1 cellular context compared by ENCODE assay signal in the genomic region with DNA sequence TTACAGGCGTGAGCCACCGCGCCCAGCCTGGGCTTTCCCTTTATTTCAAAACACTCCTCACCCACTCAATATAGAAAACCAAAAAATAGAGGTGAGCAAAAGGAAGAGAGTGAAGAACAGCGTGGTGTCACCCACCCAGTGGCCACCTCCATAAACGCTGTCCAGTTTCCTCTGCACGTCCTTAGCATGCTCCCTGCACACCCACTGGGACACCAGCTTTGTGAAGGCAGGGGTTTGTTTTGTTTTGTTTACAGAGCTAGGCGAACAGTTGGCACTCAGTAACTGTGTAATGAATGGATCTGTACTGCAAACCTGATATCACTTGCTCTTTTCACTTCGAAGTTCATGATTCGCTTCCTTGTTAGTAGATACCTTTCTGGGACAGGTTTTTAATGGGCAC.
TF ChIP-seq lines count a peak whose summit lies in the region.

No MANE protein-coding gene starts in this region.

TF ChIP-seq in K562, 482 proteins besides CTCF, POLR2A, EP300 and RAD21 (continued from another document):
- TF ChIP-seq ZNF592 (IDR thresholded peaks at IDR 0.05): peak; percentile 76
- 0 out of 2 replicates have a peak, but pooled peaks have one; percentile 19 for TF ChIP-seq ZNF197 (CRISPR knock-in tag; IDR thresholded peaks at IDR 0.05; ENCODE audit: low read depth)
- no peak for TF ChIP-seq E2F8 (IDR thresholded peaks at IDR 0.05; ENCODE audit: low read depth, partially characterized antibody)
- no peak for TF ChIP-seq MTA1 (IDR thresholded peaks at IDR 0.05; ENCODE audit: borderline replicate concordance)
- 0 out of 2 replicates have a peak, but pooled peaks have one; percentile 22 for TF ChIP-seq L3MBTL2 (IDR thresholded peaks at IDR 0.05)
- TF ChIP-seq MEF2D (tag; conservative IDR thresholded peaks at IDR 0.05; ENCODE audit: low read depth): 0 out of 2 replicates have a peak, but pooled peaks have one; percentile 18
- TF ChIP-seq, protein P1, sequence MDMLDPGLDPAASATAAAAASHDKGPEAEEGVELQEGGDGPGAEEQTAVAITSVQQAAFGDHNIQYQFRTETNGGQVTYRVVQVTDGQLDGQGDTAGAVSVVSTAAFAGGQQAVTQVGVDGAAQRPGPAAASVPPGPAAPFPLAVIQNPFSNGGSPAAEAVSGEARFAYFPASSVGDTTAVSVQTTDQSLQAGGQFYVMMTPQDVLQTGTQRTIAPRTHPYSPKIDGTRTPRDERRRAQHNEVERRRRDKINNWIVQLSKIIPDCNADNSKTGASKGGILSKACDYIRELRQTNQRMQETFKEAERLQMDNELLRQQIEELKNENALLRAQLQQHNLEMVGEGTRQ (CRISPR knock-in tag; IDR thresholded peaks at IDR 0.05): no peak
- TF ChIP-seq WHSC1 (IDR thresholded peaks at IDR 0.05; ENCODE audit: low read length): peak; percentile 61
- TF ChIP-seq ZNF551 (CRISPR knock-in tag; IDR thresholded peaks at IDR 0.05): no peak
